In the genomic region with DNA sequence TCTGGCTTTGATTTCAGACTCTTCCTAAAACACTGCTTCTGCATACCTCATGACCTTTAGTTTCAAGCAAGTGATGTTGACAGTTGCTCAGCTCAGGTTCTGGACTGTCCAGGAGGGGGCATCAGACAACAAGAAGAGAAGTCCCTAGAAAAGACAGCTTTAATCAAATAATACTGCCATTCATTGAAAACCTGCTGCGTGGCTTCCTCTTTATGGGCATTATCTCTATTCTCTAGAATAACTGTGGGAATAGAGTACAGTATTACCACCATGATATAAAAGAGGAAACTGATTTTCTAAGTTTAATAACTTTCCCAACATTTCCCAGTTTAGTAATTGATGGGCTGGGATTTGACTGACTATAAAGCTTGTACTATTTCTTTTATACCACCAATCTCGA, we compare ENCODE assay signal across 8 cellular contexts.
DNase-seq lines count a peak whose midpoint lies in the region; ATAC-seq and TF ChIP-seq lines count a peak whose summit lies in the region.

No MANE protein-coding gene starts in this region.

- intact Hi-C loops in thyroid gland (cut with DNase I), result no loop called here

- H3K4me1 ChIP-seq in thyroid gland, result no peaks in the 10 kb centered on the region

- no peak overlapping the region for H3K4me3 Mint-ChIP-seq in naive B cell

- H3K27ac ChIP-seq in C4-2B (no peak overlapping the region), thyroid gland (no peak overlapping the region)

- no peaks in the 10 kb centered on the region for H3K27me3 Mint-ChIP-seq in naive B cell

- H3K36me3 Mint-ChIP-seq in naive B cell, result peaks cover 6 to 8% of the 10 kb centered on the region in 2 donors

- H3K4me3 ChIP-seq in thyroid gland (replicated peaks in 1 of 3), result no peak overlapping the region

- ATAC-seq in GM19025 (IDR thresholded peaks at IDR 0.05; ENCODE audit: low read depth, unreplicated experiment), result peak; percentile 48
- peak; percentile 69 for ATAC-seq in HG03457 (IDR thresholded peaks at IDR 0.05; ENCODE audit: unreplicated experiment)
- peak; percentile 62 to 66 for ATAC-seq in naive B cell (ENCODE audit: low read depth in 2 of 2)

- 38 to 40% methylated on average over 2 of the region's 2 CpGs for WGBS in thyroid gland, 2 donors

- no peaks in the 10 kb centered on the region for H3K9me3 ChIP-seq in thyroid gland

- TF ChIP-seq CTCF in C4-2B (conservative IDR thresholded peaks at IDR 0.05) (peak; percentile 89), thyroid gland (IDR thresholded peaks at IDR 0.05) (peak in 5 of 6 experiments; percentile 19 to 71 (median 54))

- peaks cover 5 to 16% (median 6%) of the 10 kb centered on the region in 3 donors for H3K4me1 Mint-ChIP-seq in naive B cell

- H3K36me3 ChIP-seq in thyroid gland, result no peaks in the 10 kb centered on the region

- no peaks in the 10 kb centered on the region for H3K27me3 ChIP-seq in thyroid gland

- no peak for TF ChIP-seq POLR2A in thyroid gland (IDR thresholded peaks at IDR 0.05)

- DNase-seq in NCI-H526 treated with DMSO at 0.1 percent for 48 hours (lab: John Stamatoyannopoulos, UW), result peak; percentile 45
- peak; percentile 61 to 68 for DNase-seq in activated CD4-positive, alpha-beta T cell treated with anti-CD3 and anti-CD28 coated beads, Interleukin-2, amount 50 U/mL, for 48 hours
- peak; percentile 68 for DNase-seq in epidermal melanocyte (ENCODE audit: insufficient read length, low spot score)
- peak; percentile 16 for DNase-seq in naive B cell
- peak; percentile 52 to 70 for DNase-seq in thyroid gland

- peak overlapping the region in 1 of 6 donors; percentile 10 for H3K27ac Mint-ChIP-seq in naive B cell

- peaks cover 0 to 17% (median 3%) of the 10 kb centered on the region in 7 donors for H3K9me3 Mint-ChIP-seq in naive B cell

Comparison
In these comparisons a context has a peak if more than half of its experiments do, and no peak if none do; other contexts are left out.
1. DNase-seq: peak in every context shown above with its lines; median percentile 68 in epidermal melanocyte; 64 in activated CD4-positive, alpha-beta T cell treated with anti-CD3 and anti-CD28 coated beads, Interleukin-2, amount 50 U/mL, for 48 hours; 61 in thyroid gland; 45 in NCI-H526 treated with DMSO at 0.1 percent for 48 hours; 16 in naive B cell.